ENCODE assay signal across 8 cellular contexts in the genomic region with DNA sequence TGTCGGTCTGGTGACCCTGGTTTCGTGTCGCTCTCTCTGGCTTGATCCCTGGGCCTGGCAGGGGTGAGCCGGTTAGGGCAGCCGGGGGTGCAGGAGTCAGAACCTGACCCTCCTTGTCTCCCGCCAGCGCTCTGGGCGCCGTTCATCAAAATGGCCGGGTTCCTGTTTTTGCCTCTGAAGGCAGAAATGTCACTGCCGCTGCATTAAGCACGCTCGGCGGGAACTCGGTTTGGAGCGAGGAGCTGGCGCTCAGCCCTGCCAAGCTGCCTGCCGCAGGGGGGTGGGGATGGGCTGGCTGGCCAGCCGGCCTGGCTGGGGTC.
DNase-seq lines count a peak whose midpoint lies in the region; ATAC-seq and TF ChIP-seq lines count a peak whose summit lies in the region.

No MANE protein-coding gene starts in this region.

- no peaks in the 10 kb centered on the region for H3K9me3 Mint-ChIP-seq in T-helper 1 cell treated with Interleukin-12 subunit alpha and Interleukin-12 subunit beta and Interleukin-4 antibody, amounts not matched to agents 30 μg/mL and 1 μg/mL, for 36 hours
- H3K9me3 Mint-ChIP-seq in activated CD4-positive, alpha-beta memory T cell treated with anti-CD3 and anti-CD28 coated beads for 36 hours, result no peaks in the 10 kb centered on the region

- H3K27me3 ChIP-seq in iPS DF 6.9 (ENCODE audit: control insufficient read depth, insufficient read depth, low read length), result no peaks in the 10 kb centered on the region; the same call in 1 of the 2 replicates
- H3K27me3 ChIP-seq in stomach smooth muscle (ENCODE audit: control insufficient read depth in 1 of 2, insufficient read depth in 2 of 2, low read length in 2 of 2), result peaks cover 0 to 2% of the 10 kb centered on the region in 2 donors

- peaks cover 48% of the 10 kb centered on the region for H3K27me3 Mint-ChIP-seq in T-helper 1 cell treated with Interleukin-12 subunit alpha and Interleukin-12 subunit beta and Interleukin-4 antibody, amounts not matched to agents 30 μg/mL and 1 μg/mL, for 36 hours (ENCODE audit: low read depth)
- H3K27me3 Mint-ChIP-seq in activated CD4-positive, alpha-beta memory T cell treated with anti-CD3 and anti-CD28 coated beads for 36 hours, result peaks cover 14% of the 10 kb centered on the region

- H3K4me1 ChIP-seq in iPS DF 6.9 (ENCODE audit: control insufficient read depth, insufficient read depth, low read length) (peaks cover 15% of the 10 kb centered on the region), stomach smooth muscle (ENCODE audit: control insufficient read depth, insufficient read depth, low read length) (peaks cover 31% of the 10 kb centered on the region)

- H3K4me3 ChIP-seq in iPS DF 6.9 (ENCODE audit: low read length) (peak overlapping the region; percentile 43; the same call in 1 of the 2 replicates), stomach smooth muscle (ENCODE audit: low read length in 2 of 2) (peak overlapping the region; percentile 75 to 82)

- no peaks in the 10 kb centered on the region for H3K36me3 ChIP-seq in iPS DF 6.9 (ENCODE audit: control insufficient read depth, insufficient read depth, low read length)
- no peaks in the 10 kb centered on the region for H3K36me3 ChIP-seq in stomach smooth muscle (ENCODE audit: control insufficient read depth in 2 of 2, insufficient read depth in 2 of 2, low read length in 2 of 2)

- POLR2A ChIA-PET in activated CD4-positive, alpha-beta memory T cell treated with anti-CD3 and anti-CD28 coated beads for 36 hours (lab: Charles Lee), result interaction anchor here (1.1 kb wide), 1 partner anchor 15 kb away, joined by 4 read pairs; no protein-coding TSS in a partner anchor

- H3K4me3 Mint-ChIP-seq in T-helper 1 cell treated with Interleukin-12 subunit alpha and Interleukin-12 subunit beta and Interleukin-4 antibody, amounts not matched to agents 30 μg/mL and 1 μg/mL, for 36 hours, result peak overlapping the region; percentile 64
- H3K4me3 Mint-ChIP-seq in activated CD4-positive, alpha-beta memory T cell treated with anti-CD3 and anti-CD28 coated beads for 36 hours, result peak overlapping the region; percentile 53

- no peaks in the 10 kb centered on the region for H3K36me3 Mint-ChIP-seq in T-helper 1 cell treated with Interleukin-12 subunit alpha and Interleukin-12 subunit beta and Interleukin-4 antibody, amounts not matched to agents 30 μg/mL and 1 μg/mL, for 36 hours (ENCODE audit: low read depth)
- H3K36me3 Mint-ChIP-seq in activated CD4-positive, alpha-beta memory T cell treated with anti-CD3 and anti-CD28 coated beads for 36 hours, result no peaks in the 10 kb centered on the region

- CTCF ChIA-PET in activated CD4-positive, alpha-beta memory T cell treated with anti-CD3 and anti-CD28 coated beads for 36 hours (lab: Charles Lee), result interaction anchor here (0.8 to 2.6 kb wide), 4 partner anchors 36 to 151 kb away, joined by 3 to 25 read pairs (median 4); a partner anchor contains a TSS

- H3K9me3 ChIP-seq in iPS DF 6.9 (ENCODE audit: control insufficient read depth, insufficient read depth, low read length), result no peaks in the 10 kb centered on the region
- H3K9me3 ChIP-seq in stomach smooth muscle (ENCODE audit: control insufficient read depth in 2 of 2, low read length in 2 of 2), result no peaks in the 10 kb centered on the region

- DNase-seq in T-helper 1 cell (no peak), iPS DF 6.9 (ENCODE audit: low read depth, low spot score) (no peak), GM13976 (ENCODE audit: low spot score) (no peak)
- no peak for DNase-seq in activated CD4-positive, alpha-beta memory T cell treated with anti-CD3 and anti-CD28 coated beads for 36 hours

- in situ Hi-C loops in GM13976 (cut with MboI; ENCODE audit: low sequenced_read_pairs, unreplicated experiment), result no loop called here

- peak overlapping the region; percentile 52 to 55 for H3K9ac ChIP-seq in stomach smooth muscle (ENCODE audit: low read length in 2 of 2)

- ATAC-seq in GM18511 (IDR thresholded peaks at IDR 0.05; ENCODE audit: unreplicated experiment) (no peak), GM18498 (IDR thresholded peaks at IDR 0.05; ENCODE audit: unreplicated experiment) (no peak)

- TF ChIP-seq CTCF in GM13976 (IDR thresholded peaks at IDR 0.05; ENCODE audit: borderline replicate concordance, control extremely low read depth, extremely low read depth, insufficient read depth, missing control alignments), result no peak

- H3K27ac ChIP-seq in iPS DF 6.9 (ENCODE audit: low read length) (no peak overlapping the region), stomach smooth muscle (ENCODE audit: low read length) (no peak overlapping the region)

- WGBS in iPS DF 6.9 (ENCODE audit: insufficient coverage, insufficient read length), result no CpG with 5 or more reads among the region's 19 CpGs

- peaks cover 2% of the 10 kb centered on the region for H3K4me1 Mint-ChIP-seq in T-helper 1 cell treated with Interleukin-12 subunit alpha and Interleukin-12 subunit beta and Interleukin-4 antibody, amounts not matched to agents 30 μg/mL and 1 μg/mL, for 36 hours (ENCODE audit: low read depth)
- H3K4me1 Mint-ChIP-seq in activated CD4-positive, alpha-beta memory T cell treated with anti-CD3 and anti-CD28 coated beads for 36 hours (ENCODE audit: low read depth), result peaks cover 12% of the 10 kb centered on the region

- no peak overlapping the region for H3K27ac Mint-ChIP-seq in T-helper 1 cell treated with Interleukin-12 subunit alpha and Interleukin-12 subunit beta and Interleukin-4 antibody, amounts not matched to agents 30 μg/mL and 1 μg/mL, for 36 hours
- H3K27ac Mint-ChIP-seq in activated CD4-positive, alpha-beta memory T cell treated with anti-CD3 and anti-CD28 coated beads for 36 hours, result no peak overlapping the region

- intact Hi-C loops in activated CD4-positive, alpha-beta memory T cell treated with anti-CD3 and anti-CD28 coated beads for 36 hours (cut with micrococcal nuclease), result loop anchor here (2.0 to 5.0 kb wide), 2 partner anchors 35 to 75 kb away; no protein-coding TSS in a partner anchor
